ENCODE assay signal across 30 cellular contexts in the genomic region with DNA sequence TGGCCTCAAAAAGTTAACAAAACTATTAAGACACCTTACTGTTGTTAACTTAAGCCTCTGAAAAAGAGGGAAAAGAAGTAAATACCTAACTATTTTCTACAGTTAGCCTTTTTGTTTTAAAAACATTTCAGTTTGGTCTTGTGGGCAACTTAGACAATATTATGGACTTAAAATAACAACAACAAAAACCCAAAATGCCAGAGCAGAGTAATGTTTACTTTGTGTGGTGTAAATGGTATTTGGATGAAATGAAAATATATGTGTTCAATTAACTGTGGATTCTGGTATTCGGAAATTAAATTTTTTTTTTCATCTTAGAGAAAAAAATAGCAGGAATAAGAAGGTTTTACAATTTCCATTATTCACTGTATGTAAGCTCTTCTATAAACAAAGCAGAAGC.
"Had no signal": no experiment of that assay in that cellular context is flagged by ENCODE, and none has a peak within 500 bp of the region (broad histone marks: within the 10 kb centered on the region; RNA-seq: fewer than 3 reads in every experiment).

No MANE protein-coding gene starts in this region.

- H3K4me3 Mint-ChIP-seq: activated CD4-positive, alpha-beta T cell treated with anti-CD3 and anti-CD28 coated beads, Interleukin-2, amount 10 ng/mL, durations not matched to agents 24 days and 14 days; activated CD8-positive, alpha-beta T cell treated with anti-CD3 and anti-CD28 coated beads for 36 hours; activated naive CD4-positive, alpha-beta T cell treated with anti-CD3 and anti-CD28 coated beads, Interleukin-2, amount 50 U/mL, for 24 hours; activated naive CD8-positive, alpha-beta T cell treated with anti-CD3 and anti-CD28 coated beads, Interleukin-2, amount 10 ng/mL, durations not matched to agents 7 days and 5 days; activated T-cell treated with anti-CD3 and anti-CD28 coated beads, Interleukin-2, amount 50 U/mL, for 24 hours; brain had no signal

- H3K27ac Mint-ChIP-seq: activated CD4-positive, alpha-beta T cell treated with anti-CD3 and anti-CD28 coated beads, Interleukin-2, amount 10 ng/mL, durations not matched to agents 24 days and 14 days; activated CD8-positive, alpha-beta T cell treated with anti-CD3 and anti-CD28 coated beads for 36 hours; activated naive CD4-positive, alpha-beta T cell treated with anti-CD3 and anti-CD28 coated beads, Interleukin-2, amount 50 U/mL, for 24 hours; activated naive CD8-positive, alpha-beta T cell treated with anti-CD3 and anti-CD28 coated beads, Interleukin-2, amount 10 ng/mL, durations not matched to agents 7 days and 5 days; activated T-cell treated with anti-CD3 and anti-CD28 coated beads, Interleukin-2, amount 50 U/mL, for 24 hours; activated T-helper 2 cell treated with anti-CD3 and anti-CD28 coated beads, Interferon-gamma antibody, Interleukin-2, Interleukin-4, amounts not matched to agents 10 μg/mL and 5 μg/mL and 100 μg/mL, durations not matched to agents 14 hours and 24 hours and 36 hours; brain had no signal

- H3K36me3 ChIP-seq: adrenal gland, Peyer's patch had no signal

- H3K4me1 Mint-ChIP-seq: activated CD4-positive, alpha-beta T cell treated with anti-CD3 and anti-CD28 coated beads, Interleukin-2, amount 10 ng/mL, durations not matched to agents 24 days and 14 days; activated naive CD4-positive, alpha-beta T cell treated with anti-CD3 and anti-CD28 coated beads, Interleukin-2, amount 50 U/mL, for 24 hours; activated naive CD8-positive, alpha-beta T cell treated with anti-CD3 and anti-CD28 coated beads, Interleukin-2, amount 10 ng/mL, durations not matched to agents 7 days and 5 days had no signal

- H3K4me3 ChIP-seq: adrenal gland, Peyer's patch had no signal

- H3K9me3 Mint-ChIP-seq: activated CD8-positive, alpha-beta T cell treated with anti-CD3 and anti-CD28 coated beads for 36 hours; activated naive CD4-positive, alpha-beta T cell treated with anti-CD3 and anti-CD28 coated beads, Interleukin-2, amount 50 U/mL, for 24 hours; activated T-cell treated with anti-CD3 and anti-CD28 coated beads, Interleukin-2, amount 50 U/mL, for 24 hours; activated T-helper 2 cell treated with anti-CD3 and anti-CD28 coated beads, Interferon-gamma antibody, Interleukin-2, Interleukin-4, amounts not matched to agents 10 μg/mL and 5 μg/mL and 100 μg/mL, durations not matched to agents 14 hours and 24 hours and 36 hours had no signal

- H3K9me3 ChIP-seq: Peyer's patch had no signal

- H3K4me1 ChIP-seq: adrenal gland, Peyer's patch had no signal

- ATAC-seq: activated CD8-positive, alpha-beta T cell treated with anti-CD3 and anti-CD28 coated beads for 36 hours; PC-3 had no signal

- H3K27ac ChIP-seq: adrenal gland, Peyer's patch had no signal

- DNase-seq: activated CD4-positive, alpha-beta T cell treated with anti-CD3 and anti-CD28 coated beads, Interleukin-2, amount 10 ng/mL, durations not matched to agents 24 days and 14 days; activated CD4-positive, alpha-beta T cell treated with anti-CD3 and anti-CD28 coated beads, Interleukin-2, amount 50 U/mL, for 4 hours; activated CD8-positive, alpha-beta T cell treated with anti-CD3 and anti-CD28 coated beads for 36 hours; activated gamma-delta T cell; activated naive CD4-positive, alpha-beta T cell treated with Interleukin-2 at 50 U/mL for 16 hours; activated naive CD8-positive, alpha-beta T cell treated with anti-CD3 and anti-CD28 coated beads, Interleukin-2, amount 10 ng/mL, durations not matched to agents 7 days and 5 days; activated T-cell treated with anti-CD3 and anti-CD28 coated beads, Interleukin-2, amount 50 U/mL, for 24 hours; adrenal gland; caudate nucleus; cerebellar nuclear complex; Kasumi-1; MM.1S; MV-4-11; NCI-H1092; NCI-H1436 treated with DMSO at 0.1 percent for 48 hours; NCI-H1694 treated with DMSO at 0.1 percent for 48 hours; NCI-H2029; NCI-H345; NCI-H526; NCI-H748 treated with DMSO at 0.1 percent for 48 hours; NK-92 treated with Interleukin-12 subunit alpha and Interleukin-12 subunit beta, amount 100 ng/mL, for 24 hours; PC-3; Peyer's patch; RPMI8226; SIG-M5; SW 1271; T1000 had no signal

- H3K27me3 ChIP-seq: adrenal gland, Peyer's patch had no signal

- H3K27me3 Mint-ChIP-seq: activated CD4-positive, alpha-beta T cell treated with anti-CD3 and anti-CD28 coated beads, Interleukin-2, amount 10 ng/mL, durations not matched to agents 24 days and 14 days; activated CD8-positive, alpha-beta T cell treated with anti-CD3 and anti-CD28 coated beads for 36 hours; activated naive CD4-positive, alpha-beta T cell treated with anti-CD3 and anti-CD28 coated beads, Interleukin-2, amount 50 U/mL, for 24 hours; activated naive CD8-positive, alpha-beta T cell treated with anti-CD3 and anti-CD28 coated beads, Interleukin-2, amount 10 ng/mL, durations not matched to agents 7 days and 5 days; activated T-cell treated with anti-CD3 and anti-CD28 coated beads, Interleukin-2, amount 50 U/mL, for 24 hours; brain had no signal
